Comparison of ENCODE assay signal across 8 cellular contexts in genomic region chr2:176553685-176554106, GRCh38.
DNase-seq lines count a peak whose midpoint lies in the region; ATAC-seq and TF ChIP-seq lines count a peak whose summit lies in the region.

No MANE protein-coding gene starts in this region.

- DNase-seq in AML-193 (lab: John Stamatoyannopoulos, UW) (peak; percentile 7 to 25), HT1080 (ENCODE audit: low read depth) (peak; percentile 79), Panc1 (ENCODE audit: low read depth, low spot score) (peak; percentile 22), cardiac muscle cell (ENCODE audit: low read depth in 1 of 2, low spot score in 1 of 2) (peak; percentile 58 to 73), pons (ENCODE audit: low spot score) (peak; percentile 51), GM19238 (ENCODE audit: insufficient read length, low spot score) (no peak)
- peak; percentile 39 for DNase-seq in activated naive CD8-positive, alpha-beta T cell treated with anti-CD3 and anti-CD28 coated beads, Interleukin-2, amount 50 U/mL, for 24 hours

- POLR2A ChIA-PET in Panc1 (lab: Charles Lee) = no interaction called here

- peaks cover 11% of the 10 kb centered on the region for H3K4me1 Mint-ChIP-seq in activated naive CD8-positive, alpha-beta T cell treated with anti-CD3 and anti-CD28 coated beads, Interleukin-2, amount 50 U/mL, for 24 hours

- no peaks in the 10 kb centered on the region for H3K36me3 Mint-ChIP-seq in activated naive CD8-positive, alpha-beta T cell treated with anti-CD3 and anti-CD28 coated beads, Interleukin-2, amount 50 U/mL, for 24 hours (ENCODE audit: low read depth)

- H3K27ac ChIP-seq in Panc1 (ENCODE audit: low read length) (peak overlapping the region; percentile 73), cardiac muscle cell (no peak overlapping the region)

- H3K4me3 ChIP-seq in Panc1 (ENCODE audit: low read depth in 2 of 2, low read length in 2 of 2) = peak overlapping the region; percentile 49 to 78
- peak overlapping the region; percentile 23 for H3K4me3 ChIP-seq in cardiac muscle cell

- no peak overlapping the region for H3K27ac Mint-ChIP-seq in activated naive CD8-positive, alpha-beta T cell treated with anti-CD3 and anti-CD28 coated beads, Interleukin-2, amount 50 U/mL, for 24 hours

- no peaks in the 10 kb centered on the region for H3K9me3 Mint-ChIP-seq in activated naive CD8-positive, alpha-beta T cell treated with anti-CD3 and anti-CD28 coated beads, Interleukin-2, amount 50 U/mL, for 24 hours

- H3K4me1 ChIP-seq in Panc1 (ENCODE audit: control insufficient read depth, insufficient read depth, low read length) = peaks cover 5% of the 10 kb centered on the region; the same call in 1 of the 2 replicates
- H3K4me1 ChIP-seq in cardiac muscle cell (ENCODE audit: low read depth) = peaks cover 4% of the 10 kb centered on the region

- CTCF ChIA-PET in Panc1 (lab: Charles Lee) = interaction anchor here (0.5 to 1.7 kb wide), 6 partner anchors 83 to 595 kb away, joined by 3 to 6 read pairs (median 4); no protein-coding TSS in a partner anchor

- peaks cover 37% of the 10 kb centered on the region for H3K27me3 Mint-ChIP-seq in activated naive CD8-positive, alpha-beta T cell treated with anti-CD3 and anti-CD28 coated beads, Interleukin-2, amount 50 U/mL, for 24 hours

- TF ChIP-seq CTCF in Panc1 (IDR thresholded peaks at IDR 0.05) = peak; percentile 15; the same call in 1 of the 2 replicates
- no peak for TF ChIP-seq CTCF in cardiac muscle cell (IDR thresholded peaks at IDR 0.05; ENCODE audit: low read depth, low read length)

- ATAC-seq in Panc1 (peak; percentile 97), GM18861 (IDR thresholded peaks at IDR 0.05; ENCODE audit: unreplicated experiment) (no peak)
- ATAC-seq in activated naive CD8-positive, alpha-beta T cell treated with anti-CD3 and anti-CD28 coated beads, Interleukin-2, amount 50 U/mL, for 24 hours = peak; percentile 70

- H3K27me3 ChIP-seq in Panc1 (ENCODE audit: control insufficient read depth, insufficient read depth, low read length) = no peaks in the 10 kb centered on the region
- peaks cover 65% of the 10 kb centered on the region for H3K27me3 ChIP-seq in cardiac muscle cell

- H3K36me3 ChIP-seq in Panc1 (ENCODE audit: control insufficient read depth, insufficient read depth, low read length) (no peaks in the 10 kb centered on the region), cardiac muscle cell (no peaks in the 10 kb centered on the region)

- peak overlapping the region; percentile 74 for H3K4me3 Mint-ChIP-seq in activated naive CD8-positive, alpha-beta T cell treated with anti-CD3 and anti-CD28 coated beads, Interleukin-2, amount 50 U/mL, for 24 hours

- H3K9me3 ChIP-seq in Panc1 (ENCODE audit: control insufficient read depth, insufficient read depth, low read depth, low read length) = no peaks in the 10 kb centered on the region
- H3K9me3 ChIP-seq in cardiac muscle cell (ENCODE audit: low read depth) = no peaks in the 10 kb centered on the region

- intact Hi-C loops in Panc1 (cut with micrococcal nuclease; ENCODE audit: unreplicated experiment) = loop anchor here (1.0 to 5.0 kb wide), 4 partner anchors 84 to 419 kb away; no protein-coding TSS in a partner anchor

- no TSS peak for BruUV-seq in Panc1 (replicated peaks; lab: Mats Ljungman, UMichigan)

- in situ Hi-C loops in Panc1 (cut with HindIII; ENCODE audit: low pct_unique_long_range_greater_than_20kb, low sequenced_read_pairs) = no loop called here
